ENCODE assay signal across 13 cellular contexts in the genomic region with DNA sequence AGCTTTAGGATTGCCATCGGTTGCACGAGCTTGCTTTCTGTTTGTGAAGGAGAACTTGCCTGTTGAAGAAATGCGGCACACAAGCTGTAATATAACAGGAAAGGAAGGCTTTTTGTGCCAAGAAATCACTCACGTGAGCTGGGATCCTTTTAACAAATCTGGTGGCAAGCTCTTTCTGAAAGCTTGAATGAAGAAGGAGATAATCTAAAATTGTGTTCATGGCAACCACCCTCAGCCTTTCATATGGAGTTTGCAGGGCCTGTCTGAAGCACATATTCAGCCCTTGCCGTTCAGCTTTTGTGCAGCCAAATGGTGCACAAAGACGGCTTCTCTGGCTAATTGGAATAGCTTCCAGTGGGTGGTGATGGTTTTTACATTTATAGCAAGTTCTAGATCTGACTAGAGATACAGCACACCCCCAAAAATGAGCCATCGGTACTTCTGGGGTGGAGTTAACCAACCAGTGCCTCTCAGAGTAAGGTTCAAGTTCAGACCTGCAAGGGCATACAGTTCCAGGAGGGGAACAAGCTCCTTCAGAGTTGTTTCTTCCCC.
DNase-seq lines count a peak whose midpoint lies in the region; ATAC-seq and TF ChIP-seq lines count a peak whose summit lies in the region.
"Had no signal": no experiment of that assay in that cellular context is flagged by ENCODE, and none has a peak within 500 bp of the region (broad histone marks: within the 10 kb centered on the region; RNA-seq: fewer than 3 reads in every experiment).

No MANE protein-coding gene starts in this region.

- TF ChIP-seq CTCF in foreskin keratinocyte (conservative IDR thresholded peaks at IDR 0.05) (no peak), vagina (IDR thresholded peaks at IDR 0.05) (no peak)

- peak overlapping the region; percentile 56 for H2AFZ ChIP-seq in neuron (ENCODE audit: low read depth, low read length)

- peak overlapping the region; percentile 22 for H3K4me3 ChIP-seq in neuron (ENCODE audit: low read length)
- H3K4me3 ChIP-seq in vagina = peak overlapping the region; percentile 5 to 12
- H3K4me3 ChIP-seq: ovary had no signal

- intact Hi-C loops in Right ventricle myocardium inferior (cut with DNase I) = no loop called here
- intact Hi-C loops in cardiac septum (cut with DNase I) = no loop called here
- intact Hi-C loops in vagina (cut with DNase I) = no loop called here

- H3K36me3 ChIP-seq in neuron (ENCODE audit: insufficient read depth, low read length) (no peaks in the 10 kb centered on the region), vagina (no peaks in the 10 kb centered on the region)
- H3K36me3 ChIP-seq: ovary had no signal

- H3K9me3 ChIP-seq in neuron (ENCODE audit: low read length) (no peaks in the 10 kb centered on the region), vagina (no peaks in the 10 kb centered on the region)
- H3K9me3 ChIP-seq: ovary had no signal

- H3K4me1 ChIP-seq in foreskin keratinocyte = peaks cover 5% of the 10 kb centered on the region
- H3K4me1 ChIP-seq in neuron (ENCODE audit: insufficient read depth, low read length) = peaks cover 33% of the 10 kb centered on the region
- H3K4me1 ChIP-seq in vagina = peaks cover 41% of the 10 kb centered on the region

- no peaks in the 10 kb centered on the region for H3K27me3 ChIP-seq in foreskin keratinocyte
- no peaks in the 10 kb centered on the region for H3K27me3 ChIP-seq in neuron (ENCODE audit: insufficient read depth, low read length)
- H3K27me3 ChIP-seq in vagina = no peaks in the 10 kb centered on the region
- H3K27me3 ChIP-seq: ovary had no signal

- DNase-seq in Right ventricle myocardium inferior (ENCODE audit: missing footprints) (no peak), cardiac septum (ENCODE audit: low spot score) (no peak), foreskin keratinocyte (peak; percentile 57 to 81), vagina (ENCODE audit: extremely low spot score in 2 of 2) (no peak)
- DNase-seq in activated CD8-positive, alpha-beta memory T cell treated with anti-CD3 and anti-CD28 coated beads, Interleukin-2, amount 50 U/mL, for 4 hours = no peak
- no peak for DNase-seq in activated naive CD4-positive, alpha-beta T cell treated with Interleukin-2 at 50 U/mL for 16 hours
- DNase-seq: ACHN; activated CD4-positive, alpha-beta T cell treated with anti-CD3 and anti-CD28 coated beads for 36 hours; GDM1; NCI-H2107 had no signal

- no peak overlapping the region for H3K27ac ChIP-seq in foreskin keratinocyte
- H3K27ac ChIP-seq in vagina = peak overlapping the region; percentile 73

- TF ChIP-seq POLR2A in vagina (IDR thresholded peaks at IDR 0.05) = no peak

- peak; percentile 24 for ATAC-seq in Right ventricle myocardium inferior
- ATAC-seq in foreskin keratinocyte = peak; percentile 97
- no peak for ATAC-seq in GM21367 (IDR thresholded peaks at IDR 0.05; ENCODE audit: unreplicated experiment)
- ATAC-seq: activated CD4-positive, alpha-beta T cell treated with anti-CD3 and anti-CD28 coated beads for 36 hours had no signal

Comparison
In these comparisons a context has a peak if more than half of its experiments do, and no peak if none do; other contexts are left out.
1. DNase-seq: peak in foreskin keratinocyte (2 of 2); none in Right ventricle myocardium inferior (single experiment), cardiac septum (single experiment), vagina (0 of 2), activated CD8-positive, alpha-beta memory T cell treated with anti-CD3 and anti-CD28 coated beads, Interleukin-2, amount 50 U/mL, for 4 hours (single experiment) and activated naive CD4-positive, alpha-beta T cell treated with Interleukin-2 at 50 U/mL for 16 hours (single experiment).